11 cellular contexts compared by ENCODE assay signal in the genomic region with DNA sequence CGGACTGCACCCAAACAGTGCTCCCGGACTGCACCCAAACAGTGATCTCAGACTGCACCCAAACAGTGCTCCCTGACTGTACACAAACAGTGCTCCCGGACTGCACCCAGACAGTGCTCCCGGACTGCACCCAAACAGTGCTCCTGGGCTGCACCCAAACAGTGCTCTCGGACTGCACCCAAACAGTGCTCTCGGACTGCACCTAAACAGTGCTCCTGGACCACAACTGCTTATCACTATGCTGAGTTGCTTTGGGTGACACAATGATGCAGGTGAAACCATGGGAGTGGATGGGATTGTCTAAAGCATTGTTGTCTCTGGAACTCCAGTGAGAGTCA.
"Had no signal": no experiment of that assay in that cellular context is flagged by ENCODE, and none has a peak within 500 bp of the region (broad histone marks: within the 10 kb centered on the region; RNA-seq: fewer than 3 reads in every experiment).

No MANE protein-coding gene starts in this region.

- H3K4me2 ChIP-seq: GM23338 had no signal

- H2AFZ ChIP-seq: GM23248, GM23338 had no signal

- H3K36me3 ChIP-seq: HAP-1 had no signal

- H3K4me3 ChIP-seq: GM23248, GM23338, HAP-1 had no signal

- DNase-seq: GM23248, GOT3, H7, H9, HCEC 1CT, HFFc6 had no signal

- ATAC-seq: GM23338, HCT116 had no signal

- FAIRE-seq: H1, H54 had no signal

- H3K4me1 ChIP-seq: HAP-1 had no signal

- H3K9me3 ChIP-seq: HAP-1 had no signal
